Comparison of ENCODE assay signal across 12 cellular contexts in genomic region chr19:48254529-48254970, GRCh38. TPM values are rescaled to one million over a fixed set of nuclear protein-coding genes. Genes with fewer than 3 reads are reported as not detected.
DNase-seq lines count a peak whose midpoint lies in the region; ATAC-seq and TF ChIP-seq lines count a peak whose summit lies in the region.
"Had no signal": no experiment of that assay in that cellular context is flagged by ENCODE, and none has a peak within 500 bp of the region (broad histone marks: within the 10 kb centered on the region; RNA-seq: fewer than 3 reads in every experiment).

No MANE protein-coding gene starts in this region.

- ATAC-seq in activated naive CD8-positive, alpha-beta T cell treated with anti-CD3 and anti-CD28 coated beads, Interleukin-2, amount 50 U/mL, for 24 hours, result no peak
- ATAC-seq in lower lobe of right lung (no peak), HG02571 (IDR thresholded peaks at IDR 0.05; ENCODE audit: unreplicated experiment) (no peak)
- ATAC-seq: sciatic nerve had no signal

- CTCF ChIA-PET in activated naive CD4-positive, alpha-beta T cell treated with anti-CD3 and anti-CD28 coated beads for 36 hours (lab: Charles Lee), result interaction anchor here (1.9 to 2.1 kb wide), 2 partner anchors 10 to 51 kb away, joined by 5 to 6 read pairs; no protein-coding TSS in a partner anchor

- peak overlapping the region; percentile 77 for H3K4me3 Mint-ChIP-seq in activated naive CD4-positive, alpha-beta T cell treated with anti-CD3 and anti-CD28 coated beads for 36 hours
- H3K4me3 Mint-ChIP-seq in activated naive CD8-positive, alpha-beta T cell treated with anti-CD3 and anti-CD28 coated beads, Interleukin-2, amount 50 U/mL, for 24 hours, result peak overlapping the region; percentile 96

- H3K4me3 ChIP-seq in lower lobe of right lung (peak overlapping the region; percentile 71), thymus (ENCODE audit: low read length) (peak overlapping the region; percentile 98)

- H3K27me3 Mint-ChIP-seq in activated naive CD4-positive, alpha-beta T cell treated with anti-CD3 and anti-CD28 coated beads for 36 hours (ENCODE audit: low read depth), result no peaks in the 10 kb centered on the region
- H3K27me3 Mint-ChIP-seq in activated naive CD8-positive, alpha-beta T cell treated with anti-CD3 and anti-CD28 coated beads, Interleukin-2, amount 50 U/mL, for 24 hours, result no peaks in the 10 kb centered on the region

- H3K36me3 ChIP-seq in lower lobe of right lung (peaks cover under 1% of the 10 kb centered on the region), thymus (ENCODE audit: control insufficient read depth, insufficient read depth) (no peaks in the 10 kb centered on the region)

- no peaks in the 10 kb centered on the region for H3K9me3 ChIP-seq in lower lobe of right lung
- H3K9me3 ChIP-seq in thymus (ENCODE audit: control insufficient read depth), result no peaks in the 10 kb centered on the region

- H3K27me3 ChIP-seq in lower lobe of right lung (ENCODE audit: low read depth), result no peaks in the 10 kb centered on the region
- H3K27me3 ChIP-seq in thymus (ENCODE audit: control insufficient read depth, insufficient read depth), result no peaks in the 10 kb centered on the region

- intact Hi-C loops in activated naive CD4-positive, alpha-beta T cell treated with anti-CD3 and anti-CD28 coated beads for 36 hours (cut with micrococcal nuclease), result loop anchor here (2.0 to 10.0 kb wide), 2 partner anchors 78 to 620 kb away; partner anchors contain the start of gene PPP1R15A
- intact Hi-C loops in lower lobe of right lung (cut with DNase I), result no loop called here

- H3K9me3 Mint-ChIP-seq in activated naive CD4-positive, alpha-beta T cell treated with anti-CD3 and anti-CD28 coated beads for 36 hours, result no peaks in the 10 kb centered on the region
- no peaks in the 10 kb centered on the region for H3K9me3 Mint-ChIP-seq in activated naive CD8-positive, alpha-beta T cell treated with anti-CD3 and anti-CD28 coated beads, Interleukin-2, amount 50 U/mL, for 24 hours

- H3K27ac ChIP-seq in lower lobe of right lung, result peak overlapping the region; percentile 97
- H3K27ac ChIP-seq in thymus (ENCODE audit: low read depth), result no peak overlapping the region

- WGBS in thymus, result 97% methylated on average over 4 of the region's 4 CpGs

- DNase-seq in activated naive CD4-positive, alpha-beta T cell treated with anti-CD3 and anti-CD28 coated beads for 36 hours, result no peak
- DNase-seq in activated naive CD4-positive, alpha-beta T cell treated with Interleukin-2 at 50 U/mL for 16 hours, result no peak
- DNase-seq in activated naive CD8-positive, alpha-beta T cell treated with anti-CD3 and anti-CD28 coated beads, Interleukin-2, amount 50 U/mL, for 24 hours, result no peak
- DNase-seq in lower lobe of right lung (no peak), SW480 (ENCODE audit: low spot score) (no peak)
- no peak for DNase-seq in stimulated activated CD4-positive, alpha-beta T cell treated with anti-CD3 and anti-CD28 coated beads, Interleukin-4, amount 100 ng/mL, for 4 hours
- DNase-seq: AML-193, foreskin melanocyte, NCI-H526 treated with DMSO at 0.1 percent for 48 hours had no signal

- H3K27ac Mint-ChIP-seq in activated naive CD4-positive, alpha-beta T cell treated with anti-CD3 and anti-CD28 coated beads for 36 hours, result peak overlapping the region; percentile 91
- peak overlapping the region; percentile 99 for H3K27ac Mint-ChIP-seq in activated naive CD8-positive, alpha-beta T cell treated with anti-CD3 and anti-CD28 coated beads, Interleukin-2, amount 50 U/mL, for 24 hours

- peaks cover 3% of the 10 kb centered on the region for H3K36me3 Mint-ChIP-seq in activated naive CD4-positive, alpha-beta T cell treated with anti-CD3 and anti-CD28 coated beads for 36 hours (ENCODE audit: low read depth)
- H3K36me3 Mint-ChIP-seq in activated naive CD8-positive, alpha-beta T cell treated with anti-CD3 and anti-CD28 coated beads, Interleukin-2, amount 50 U/mL, for 24 hours (ENCODE audit: low read depth), result peaks cover 20% of the 10 kb centered on the region

- H3K4me1 ChIP-seq in lower lobe of right lung (peaks cover 76% of the 10 kb centered on the region), thymus (ENCODE audit: control insufficient read depth, insufficient read depth, low read length) (peaks cover 22% of the 10 kb centered on the region)

- H3K4me1 Mint-ChIP-seq in activated naive CD4-positive, alpha-beta T cell treated with anti-CD3 and anti-CD28 coated beads for 36 hours (ENCODE audit: low read depth), result peaks cover 68% of the 10 kb centered on the region
- H3K4me1 Mint-ChIP-seq in activated naive CD8-positive, alpha-beta T cell treated with anti-CD3 and anti-CD28 coated beads, Interleukin-2, amount 50 U/mL, for 24 hours, result peaks cover 77% of the 10 kb centered on the region

- TF ChIP-seq CTCF in lower lobe of right lung (IDR thresholded peaks at IDR 0.05), result no peak

RNA-seq across cellular contexts. Expression of gene CARD8, which starts 1.2 kb away (rescaled TPM):
- total RNA-seq in activated naive CD4-positive, alpha-beta T cell treated with anti-CD3 and anti-CD28 coated beads for 36 hours, result 100 to 1,000 TPM in 1 of 2 experiments, 10 to 100 TPM in 1; 99.8 to 104 TPM
- 101 TPM for total RNA-seq in lower lobe of right lung
- 66.4 TPM for polyA plus RNA-seq in thymus

RNA-seq across cellular contexts. Expression of gene ZNF114, which starts 15.3 kb away (rescaled TPM):
- not detected for total RNA-seq in activated naive CD4-positive, alpha-beta T cell treated with anti-CD3 and anti-CD28 coated beads for 36 hours
- total RNA-seq in lower lobe of right lung, result 1.4 TPM
- polyA plus RNA-seq in thymus, result 0.57 TPM
